Comparison of ENCODE assay signal across 31 cellular contexts in genomic region chr4:163865010-163865409, GRCh38.
"Had no signal": no experiment of that assay in that cellular context is flagged by ENCODE, and none has a peak within 500 bp of the region (broad histone marks: within the 10 kb centered on the region; RNA-seq: fewer than 3 reads in every experiment).

No MANE protein-coding gene starts in this region.

- ATAC-seq: PC-3, SK-N-SH treated with all-trans-retinoic acid at 6 μM for 48 hours, T-cell had no signal

- H3K4me3 ChIP-seq: MG63, Peyer's patch, SJSA1 had no signal

- H3K27me3 ChIP-seq: MG63, Peyer's patch, SJSA1 had no signal

- H3K9ac ChIP-seq: KMS-11 had no signal

- H3K4me1 Mint-ChIP-seq: T-cell had no signal

- H3K9me3 ChIP-seq: Peyer's patch, SJSA1 had no signal

- H3K27ac Mint-ChIP-seq: T-cell had no signal

- H3K4me3 Mint-ChIP-seq: T-cell had no signal

- H3K4me2 ChIP-seq: KMS-11 had no signal

- DNase-seq: Karpas-422, MG63, NCI-H1048, NCI-H1092 treated with DMSO at 0.1 percent for 48 hours, NCI-H1105 treated with DMSO at 0.1 percent for 48 hours, NCI-H1417, NCI-H1436, NCI-H146, NCI-H1694, NCI-H187, NCI-H1930, NCI-H2029 treated with DMSO at 0.1 percent for 48 hours, NCI-H2081 treated with DMSO at 0.1 percent for 48 hours, NCI-H2107, NCI-H2171 treated with DMSO at 0.1 percent for 48 hours, NCI-H2227 treated with DMSO at 0.1 percent for 48 hours, NCI-H345, NCI-H446, NCI-H510A treated with DMSO at 0.1 percent for 48 hours, NCI-H524 treated with DMSO at 0.1 percent for 48 hours, NCI-H526 treated with DMSO at 0.1 percent for 48 hours, NCI-H774, PC-3, Peyer's patch, Right ventricle myocardium superior, RPMI8226, SHP77 treated with DMSO at 0.1 percent for 48 hours, T-cell had no signal

- H3K4me1 ChIP-seq: Peyer's patch had no signal

- H3K36me3 ChIP-seq: MG63, Peyer's patch, SJSA1 had no signal

- H3K27ac ChIP-seq: KMS-11, Peyer's patch, SJSA1 had no signal

- H3K36me3 Mint-ChIP-seq: T-cell had no signal
